Comparison of ENCODE assay signal across 15 cellular contexts in the genomic region with DNA sequence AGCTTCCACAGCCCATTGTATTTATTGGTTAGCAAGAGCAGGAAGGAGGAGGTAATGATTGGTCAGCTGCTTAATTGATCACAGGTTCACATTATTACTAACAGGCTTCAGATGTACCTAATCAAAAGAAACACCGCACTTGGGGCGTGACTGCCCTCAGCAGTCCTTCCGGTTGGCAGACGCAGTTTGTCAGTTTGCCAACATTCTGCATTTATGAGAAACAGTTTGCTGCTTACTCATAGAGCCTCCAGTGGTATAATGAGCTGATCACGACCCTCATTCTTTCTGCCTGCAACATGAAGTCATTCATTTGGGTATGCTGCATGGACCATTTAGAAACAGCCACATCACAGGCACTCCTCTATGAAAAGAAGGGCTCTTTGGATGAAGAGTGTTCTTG. TPM values are rescaled to one million over a fixed set of nuclear protein-coding genes. Genes with fewer than 3 reads are reported as not detected.
DNase-seq lines count a peak whose midpoint lies in the region; ATAC-seq, FAIRE-seq and TF ChIP-seq lines count a peak whose summit lies in the region.
"Had no signal": no experiment of that assay in that cellular context is flagged by ENCODE, and none has a peak within 500 bp of the region (broad histone marks: within the 10 kb centered on the region; RNA-seq: fewer than 3 reads in every experiment).

No MANE protein-coding gene starts in this region.

- no peak overlapping the region for H3K27ac Mint-ChIP-seq in MCF 10A (ENCODE audit: low read depth, unreplicated experiment)
- H3K27ac Mint-ChIP-seq: effector memory CD8-positive, alpha-beta T cell; stimulated activated memory B cell treated with anti-CD40 and anti-IgM and Interleukin-4, amounts not matched to agents 10 μg/mL and 1 μg/mL and 100 μg/mL, for 72 hours had no signal

- H3K9me3 Mint-ChIP-seq in MCF 10A (ENCODE audit: unreplicated experiment), result no peaks in the 10 kb centered on the region
- H3K9me3 Mint-ChIP-seq: effector memory CD8-positive, alpha-beta T cell had no signal

- no peaks in the 10 kb centered on the region for H3K36me3 Mint-ChIP-seq in MCF 10A (ENCODE audit: insufficient read depth, unreplicated experiment)
- H3K36me3 Mint-ChIP-seq: stimulated activated memory B cell treated with anti-CD40 and anti-IgM and Interleukin-4, amounts not matched to agents 10 μg/mL and 1 μg/mL and 100 μg/mL, for 72 hours had no signal

- DNase-seq in MCF 10A (ENCODE audit: unreplicated experiment) (peak; percentile 67), breast epithelium (ENCODE audit: low spot score in 2 of 2) (no peak), NCI-H69 (lab: John Stamatoyannopoulos, UW) (peak; percentile 93), urothelium cell line (ENCODE audit: low spot score) (peak; percentile 29), SJCRH30 (no peak), psoas muscle (no peak)
- DNase-seq: AML-193; amniotic stem cell; effector memory CD8-positive, alpha-beta T cell; glutamatergic neuron; left cardiac atrium; stimulated activated CD4-positive, alpha-beta T cell treated with anti-CD3 and anti-CD28 coated beads, Interleukin-4, amount 100 ng/mL, for 24 hours had no signal

- TF ChIP-seq CTCF in MCF 10A (IDR thresholded peaks at IDR 0.05; ENCODE audit: unreplicated experiment) (no peak), breast epithelium (IDR thresholded peaks at IDR 0.05) (no peak), psoas muscle (IDR thresholded peaks at IDR 0.05) (no peak)

- 36 to 54% (median 36%) methylated on average over 5 of the region's 5 CpGs for WGBS in psoas muscle, 3 donors

- H3K4me3 ChIP-seq in breast epithelium (no peak overlapping the region), duodenal mucosa (ENCODE audit: low read depth in 1 of 2, low read length in 2 of 2) (peak overlapping the region; percentile 33 to 54), SJCRH30 (no peak overlapping the region), psoas muscle (no peak overlapping the region)

- H3K4me1 ChIP-seq in breast epithelium (no peaks in the 10 kb centered on the region), duodenal mucosa (ENCODE audit: control insufficient read depth in 1 of 2, insufficient read depth in 2 of 2, low read length in 2 of 2) (no peaks in the 10 kb centered on the region), SJCRH30 (peaks cover 12% of the 10 kb centered on the region), psoas muscle (no peaks in the 10 kb centered on the region)

- no peak for TF ChIP-seq POLR2A in breast epithelium (IDR thresholded peaks at IDR 0.05)

- POLR2A ChIA-PET in MCF 10A (lab: Yijun Ruan, JAX), result interaction anchor here (0.6 to 1.1 kb wide), 2 partner anchors 91 to 1143 kb away, joined by 3 read pairs; no protein-coding TSS in a partner anchor

- no peak overlapping the region for H3K4me3 Mint-ChIP-seq in MCF 10A (ENCODE audit: unreplicated experiment)
- H3K4me3 Mint-ChIP-seq: effector memory CD8-positive, alpha-beta T cell; stimulated activated memory B cell treated with anti-CD40 and anti-IgM and Interleukin-4, amounts not matched to agents 10 μg/mL and 1 μg/mL and 100 μg/mL, for 72 hours had no signal

- BruUV-seq in MCF 10A (replicated peaks; lab: Mats Ljungman, UMichigan), result no TSS peak

- H3K36me3 ChIP-seq in breast epithelium (no peaks in the 10 kb centered on the region), duodenal mucosa (ENCODE audit: control insufficient read depth in 1 of 2, insufficient read depth in 2 of 2, low read length in 2 of 2) (no peaks in the 10 kb centered on the region), SJCRH30 (no peaks in the 10 kb centered on the region), psoas muscle (ENCODE audit: insufficient read depth in 1 of 2, low read depth in 1 of 2) (no peaks in the 10 kb centered on the region)

- H3K27me3 Mint-ChIP-seq in MCF 10A (ENCODE audit: insufficient read depth, unreplicated experiment), result peaks cover 8% of the 10 kb centered on the region
- H3K27me3 Mint-ChIP-seq: effector memory CD8-positive, alpha-beta T cell; stimulated activated memory B cell treated with anti-CD40 and anti-IgM and Interleukin-4, amounts not matched to agents 10 μg/mL and 1 μg/mL and 100 μg/mL, for 72 hours had no signal

- H3K27ac ChIP-seq in breast epithelium, result no peak overlapping the region
- H3K27ac ChIP-seq in duodenal mucosa (ENCODE audit: low read depth, low read length), result no peak overlapping the region
- H3K27ac ChIP-seq in SJCRH30, result no peak overlapping the region
- H3K27ac ChIP-seq in psoas muscle, result no peak overlapping the region

- H3K9me3 ChIP-seq in breast epithelium (no peaks in the 10 kb centered on the region), duodenal mucosa (ENCODE audit: control insufficient read depth in 1 of 2, low read length in 2 of 2) (no peaks in the 10 kb centered on the region), SJCRH30 (replicated peaks) (peaks cover 4% of the 10 kb centered on the region), psoas muscle (no peaks in the 10 kb centered on the region)

- H3K27me3 ChIP-seq in breast epithelium, result no peaks in the 10 kb centered on the region
- no peaks in the 10 kb centered on the region for H3K27me3 ChIP-seq in duodenal mucosa (ENCODE audit: control insufficient read depth in 1 of 2, insufficient read depth in 2 of 2, low read length in 2 of 2)
- H3K27me3 ChIP-seq in SJCRH30, result no peaks in the 10 kb centered on the region
- H3K27me3 ChIP-seq in psoas muscle (ENCODE audit: insufficient read depth in 3 of 3, low read length in 2 of 3), result peaks cover 0 to 3% (median 0%) of the 10 kb centered on the region in 3 donors

- ATAC-seq in GM19452 (IDR thresholded peaks at IDR 0.05; ENCODE audit: unreplicated experiment) (no peak), psoas muscle (no peak)
- ATAC-seq: effector memory CD8-positive, alpha-beta T cell; left cardiac atrium; stimulated activated memory B cell treated with anti-CD40 and anti-IgM and Interleukin-4, amounts not matched to agents 10 μg/mL and 1 μg/mL and 100 μg/mL, for 72 hours had no signal

- no peak for FAIRE-seq in urothelium cell line (lab: Jason Lieb, UNC)

- intact Hi-C loops in MCF 10A (cut with micrococcal nuclease) (no loop called here), breast epithelium (cut with DNase I; ENCODE audit: low total_unique reads) (no loop called here), psoas muscle (cut with DNase I) (no loop called here)

- CTCF ChIA-PET in MCF 10A (lab: Yijun Ruan, JAX), result no interaction called here

- no peak overlapping the region for H3K9ac ChIP-seq in duodenal mucosa (ENCODE audit: low read depth in 1 of 2, low read length in 2 of 2)

- H3K4me1 Mint-ChIP-seq in MCF 10A (ENCODE audit: insufficient read depth, unreplicated experiment), result no peaks in the 10 kb centered on the region
- H3K4me1 Mint-ChIP-seq: stimulated activated memory B cell treated with anti-CD40 and anti-IgM and Interleukin-4, amounts not matched to agents 10 μg/mL and 1 μg/mL and 100 μg/mL, for 72 hours had no signal

RNA-seq across cellular contexts. Expression of a gene that starts 42.5 kb away (rescaled TPM):
- total RNA-seq in MCF 10A (2022) (0.49 and 2.0 TPM in 2 replicates), breast epithelium (10 to 100 TPM in 2 of 3 donors, 1 to 10 TPM in 1; 2.2 to 15.4 (median 13.5) TPM), psoas muscle (1 to 10 TPM; 1.8 to 4.3 (median 3.1) TPM)
- 4.1 and 4.3 TPM in 2 replicates for total RNA-seq in SJCRH30 (2014; rRNA removed; shearing (Covaris generic))
- polyA plus RNA-seq in psoas muscle, result 1 to 10 TPM in 1 of 3 donors, under 1 TPM in 2; 0.65 to 1.2 (median 0.92) TPM

Comparison
In these comparisons a context has a peak if more than half of its experiments do, and no peak if none do; other contexts are left out.
1. DNase-seq: peak in MCF 10A (single experiment), NCI-H69 (single experiment) and urothelium cell line (single experiment); none in breast epithelium (0 of 2), SJCRH30 (0 of 2) and psoas muscle (0 of 2).
2. H3K4me3 ChIP-seq: peak in duodenal mucosa (2 of 2); none in breast epithelium (0 of 3), SJCRH30 (single experiment) and psoas muscle (single experiment).